Comparison of ENCODE assay signal across 18 cellular contexts in the genomic region with DNA sequence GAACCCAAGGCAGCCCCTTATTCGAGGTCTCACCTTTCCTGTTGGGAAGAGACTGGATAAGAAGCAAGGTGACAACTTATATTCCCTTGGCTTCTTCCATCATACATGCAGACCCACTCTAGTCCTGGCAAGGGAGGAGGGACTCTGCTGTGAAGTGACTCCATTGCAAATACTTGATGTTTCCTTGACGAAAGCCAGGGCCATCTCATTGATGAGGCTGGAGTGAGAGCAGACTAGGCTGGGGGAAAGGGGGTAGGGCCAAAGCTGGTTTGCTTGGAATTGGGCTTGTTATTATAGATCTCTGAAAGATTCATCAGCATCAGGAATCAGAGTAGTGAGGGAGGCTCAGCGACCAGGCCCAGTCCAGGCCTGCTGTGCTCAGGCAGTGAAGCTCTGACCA.
"Had no signal": no experiment of that assay in that cellular context is flagged by ENCODE, and none has a peak within 500 bp of the region (broad histone marks: within the 10 kb centered on the region; RNA-seq: fewer than 3 reads in every experiment).

No MANE protein-coding gene starts in this region.

- H3K27ac ChIP-seq: coronary artery, dorsolateral prefrontal cortex, esophagus muscularis mucosa, foreskin keratinocyte, gastroesophageal sphincter, heart left ventricle, hepatocyte, left lung, lower lobe of right lung had no signal

- H3K4me1 Mint-ChIP-seq: immature natural killer cell had no signal

- H3K9me3 Mint-ChIP-seq: immature natural killer cell had no signal

- H3K36me3 Mint-ChIP-seq: immature natural killer cell had no signal

- H3K9me3 ChIP-seq: esophagus muscularis mucosa, gastroesophageal sphincter, heart left ventricle, left lung, lower lobe of right lung had no signal

- H3K4me3 ChIP-seq: coronary artery, dorsolateral prefrontal cortex, esophagus muscularis mucosa, gastroesophageal sphincter, heart left ventricle, hepatocyte, left lung, lower lobe of right lung had no signal

- DNase-seq: dermis blood vessel endothelial cell; dorsolateral prefrontal cortex; effector CD4-positive, alpha-beta T cell; effector memory CD4-positive, alpha-beta T cell; foreskin keratinocyte; heart left ventricle; hypothalamus; immature natural killer cell; left cardiac atrium; left lung; left ventricle myocardium superior; lower lobe of right lung; mesenchymal stem cell; midbrain had no signal

- H3K36me3 ChIP-seq: esophagus muscularis mucosa, gastroesophageal sphincter, heart left ventricle, left lung, lower lobe of right lung had no signal

- ATAC-seq: foreskin keratinocyte, gastroesophageal sphincter, heart left ventricle, left cardiac atrium, left lung, left ventricle myocardium superior, lower lobe of right lung had no signal

- H3K27ac Mint-ChIP-seq: immature natural killer cell had no signal

- H3K4me1 ChIP-seq: foreskin keratinocyte, left lung, lower lobe of right lung had no signal
